In the genomic region with DNA sequence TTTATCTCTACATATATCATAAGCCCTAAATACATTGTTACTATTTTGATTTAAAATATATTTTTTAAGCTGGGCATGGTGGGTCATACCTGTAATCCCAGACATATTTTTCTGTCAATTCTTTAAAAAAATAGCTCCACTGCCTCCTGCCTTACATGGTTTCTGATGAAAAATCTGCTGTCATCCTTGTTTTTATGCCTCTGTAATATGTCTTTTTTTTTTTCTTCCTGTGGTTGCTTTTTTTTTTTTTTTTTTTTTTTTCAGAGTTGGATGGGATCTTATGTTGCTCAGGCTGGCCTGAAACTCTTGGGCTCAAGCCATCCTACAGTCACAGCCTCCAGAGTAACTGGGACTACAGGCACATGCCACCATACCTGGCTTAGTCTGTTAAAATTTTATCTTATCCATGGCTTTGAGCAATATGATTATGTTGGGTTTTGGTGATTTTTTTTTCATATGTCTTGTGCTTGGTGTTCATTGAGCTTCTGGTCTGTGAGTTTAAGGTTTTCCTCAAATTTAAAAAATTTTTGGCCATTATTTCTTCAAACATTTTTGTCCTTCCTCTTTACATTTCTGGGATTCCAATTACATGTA, we compare ENCODE assay signal across 24 cellular contexts. TPM values are rescaled to one million over a fixed set of nuclear protein-coding genes. Genes with fewer than 3 reads are reported as not detected.
"Had no signal": no experiment of that assay in that cellular context is flagged by ENCODE, and none has a peak within 500 bp of the region (broad histone marks: within the 10 kb centered on the region; RNA-seq: fewer than 3 reads in every experiment).

No MANE protein-coding gene starts in this region.

- ATAC-seq: gastrocnemius medialis, right cardiac atrium had no signal

- H3K27ac ChIP-seq: ascending aorta, cardiac muscle cell, colonic mucosa, gastrocnemius medialis, left ventricle myocardium inferior, spleen, suprapubic skin, tibial artery had no signal

- DNase-seq: activated CD4-positive, alpha-beta T cell treated with anti-CD3 and anti-CD28 coated beads for 4 hours; activated CD4-positive, alpha-beta T cell treated with anti-CD3 and anti-CD28 coated beads, Interleukin-2, amount 50 U/mL, for 48 hours; activated CD4-positive, CD25-positive, alpha-beta regulatory T cell; activated CD8-positive, alpha-beta memory T cell treated with anti-CD3 and anti-CD28 coated beads for 24 hours; activated effector memory CD4-positive, alpha-beta T cell treated with anti-CD3 and anti-CD28 coated beads, Interleukin-2, amount 50 U/mL, for 16 hours; activated naive CD4-positive, alpha-beta T cell treated with anti-CD3 and anti-CD28 coated beads, Interleukin-2, amount 10 ng/mL, durations not matched to agents 7 days and 5 days; activated naive CD8-positive, alpha-beta T cell treated with anti-CD3 and anti-CD28 coated beads, Interleukin-2, amount 10 ng/mL, durations not matched to agents 7 days and 5 days; cerebellar nuclear complex; colonic mucosa; effector CD8-positive, alpha-beta T cell; gastrocnemius medialis; glutamatergic neuron; islet precursor cell; left ventricle myocardium inferior; posterior cingulate gyrus; right cardiac atrium; spleen; stimulated activated naive CD4-positive, alpha-beta T cell; tibial artery had no signal

- H3K4me3 ChIP-seq: ascending aorta, cardiac muscle cell, colonic mucosa, gastrocnemius medialis, left ventricle myocardium inferior, lung, spleen, suprapubic skin, tibial artery had no signal

- H3K36me3 ChIP-seq: ascending aorta, cardiac muscle cell, colonic mucosa, gastrocnemius medialis, left ventricle myocardium inferior, spleen, suprapubic skin, tibial artery had no signal

- FAIRE-seq: endometrium had no signal

- H3K27me3 ChIP-seq: ascending aorta, cardiac muscle cell, colonic mucosa, gastrocnemius medialis, suprapubic skin, tibial artery had no signal

- H3K9me3 ChIP-seq: colonic mucosa, gastrocnemius medialis, suprapubic skin had no signal

- H3K4me1 ChIP-seq: ascending aorta, colonic mucosa, gastrocnemius medialis, left ventricle myocardium inferior, spleen, suprapubic skin, tibial artery had no signal

RNA-seq across cellular contexts. Expression of gene EDARADD, which starts 12.4 kb away (rescaled TPM):
- total RNA-seq: ascending aorta, gastrocnemius medialis had no signal
